14 cellular contexts compared by ENCODE assay signal in the genomic region with DNA sequence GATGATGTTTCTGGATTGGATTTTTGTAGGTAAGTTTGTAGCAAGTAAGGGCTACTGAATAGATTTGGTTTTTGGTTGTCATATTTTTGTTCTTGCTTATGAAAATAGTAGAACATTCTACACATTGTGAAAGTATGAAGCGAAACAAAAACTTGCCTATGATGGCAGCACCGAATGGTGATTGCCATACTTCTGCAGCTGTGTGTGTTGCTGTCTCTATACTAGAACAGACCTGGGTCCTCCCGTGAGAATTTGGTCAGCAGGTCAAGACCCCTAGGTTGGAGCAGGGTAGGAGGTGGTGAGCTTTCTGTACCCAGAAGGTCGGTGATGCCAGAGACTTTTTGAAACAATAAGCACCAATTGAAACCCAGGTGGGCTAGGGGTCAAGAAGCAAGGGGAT.
DNase-seq lines count a peak whose midpoint lies in the region; ATAC-seq and TF ChIP-seq lines count a peak whose summit lies in the region.
"Had no signal": no experiment of that assay in that cellular context is flagged by ENCODE, and none has a peak within 500 bp of the region (broad histone marks: within the 10 kb centered on the region; RNA-seq: fewer than 3 reads in every experiment).

No MANE protein-coding gene starts in this region.

- H3K4me2 ChIP-seq in OCI-LY3 (ENCODE audit: low read length): peak overlapping the region; percentile 91
- H3K4me2 ChIP-seq: GM23338 had no signal

- no peaks in the 10 kb centered on the region for H4K20me1 ChIP-seq in OCI-LY3 (ENCODE audit: insufficient read depth, low read length)

- H3K9me3 ChIP-seq in OCI-LY3 (ENCODE audit: insufficient read depth, low read length): no peaks in the 10 kb centered on the region
- H3K9me3 ChIP-seq: BLaER1 treated with 17β-estradiol and CSF1 and Interleukin-3, amounts not matched to agents 10 nM and 100 nM had no signal

- no peaks in the 10 kb centered on the region for H3K36me3 ChIP-seq in OCI-LY3 (replicated peaks; ENCODE audit: low read depth, low read length)

- TF ChIP-seq CTCF in OCI-LY3 (IDR thresholded peaks at IDR 0.05; ENCODE audit: low read depth, low read length): no peak

- H3K79me2 ChIP-seq in OCI-LY3 (ENCODE audit: low read length): no peaks in the 10 kb centered on the region

- peak overlapping the region; percentile 95 for H3K27ac ChIP-seq in OCI-LY3 (ENCODE audit: low read length)
- H3K27ac ChIP-seq: BLaER1 treated with 17β-estradiol and CSF1 and Interleukin-3, amounts not matched to agents 10 nM and 100 nM had no signal

- ATAC-seq in GM18519 (IDR thresholded peaks at IDR 0.05; ENCODE audit: low FRiP score, unreplicated experiment): peak; percentile 73
- peak; percentile 67 for ATAC-seq in GM21360 (IDR thresholded peaks at IDR 0.05; ENCODE audit: unreplicated experiment)
- ATAC-seq in HG02973 (IDR thresholded peaks at IDR 0.05; ENCODE audit: unreplicated experiment): peak; percentile 69

- peak overlapping the region; percentile 63 for H3K4me3 ChIP-seq in OCI-LY3 (ENCODE audit: low read length)
- H3K4me3 ChIP-seq: BLaER1 treated with 17β-estradiol and CSF1 and Interleukin-3, amounts not matched to agents 10 nM and 100 nM; GM23338 had no signal

- peaks cover 45% of the 10 kb centered on the region for H3K4me1 ChIP-seq in OCI-LY3 (ENCODE audit: low read length)

- 0 out of 2 replicates have a peak overlapping the region, but pooled peaks have one; percentile 4 for H2AFZ ChIP-seq in OCI-LY3 (ENCODE audit: low read depth, low read length)
- H2AFZ ChIP-seq: GM23338 had no signal

- no peak for DNase-seq in cerebellum (ENCODE audit: low spot score)
- no peak for DNase-seq in kidney glomerular epithelial cell (lab: John Stamatoyannopoulos, UW)
- no peak for DNase-seq in A172 (ENCODE audit: low spot score)
- DNase-seq in HuH-7 (ENCODE audit: low spot score): no peak
- DNase-seq: activated CD4-positive, alpha-beta T cell treated with anti-CD3 and anti-CD28 coated beads for 4 hours; activated naive CD4-positive, alpha-beta T cell treated with anti-CD3 and anti-CD28 coated beads, Interleukin-2, amount 10 ng/mL, durations not matched to agents 7 days and 5 days; NCI-H82; stimulated activated naive CD8-positive, alpha-beta T cell treated with anti-CD3 and anti-CD28 coated beads, Interleukin-15, Interleukin-2, amounts not matched to agents 100 U/mL and 50 U/mL, for 24 hours had no signal

- no peaks in the 10 kb centered on the region for H3K27me3 ChIP-seq in OCI-LY3 (ENCODE audit: low read depth, low read length)
- H3K27me3 ChIP-seq: BLaER1 treated with 17β-estradiol and CSF1 and Interleukin-3, amounts not matched to agents 10 nM and 100 nM had no signal

- peak overlapping the region; percentile 63 for H3K9ac ChIP-seq in OCI-LY3 (ENCODE audit: low read length)
- H3K9ac ChIP-seq: BLaER1 treated with 17β-estradiol and CSF1 and Interleukin-3, amounts not matched to agents 10 nM and 100 nM had no signal
